21 cellular contexts compared by ENCODE assay signal in genomic region chr7:128203710-128204214, GRCh38. TPM values are rescaled to one million over a fixed set of nuclear protein-coding genes. Genes with fewer than 3 reads are reported as not detected.
"Had no signal": no experiment of that assay in that cellular context is flagged by ENCODE, and none has a peak within 500 bp of the region (broad histone marks: within the 10 kb centered on the region; RNA-seq: fewer than 3 reads in every experiment).

No MANE protein-coding gene starts in this region.

- DNase-seq: activated CD4-positive, alpha-beta T cell treated with anti-CD3 and anti-CD28 coated beads for 4 hours; activated CD8-positive, alpha-beta T cell treated with anti-CD3 and anti-CD28 coated beads for 36 hours; dermis blood vessel endothelial cell; effector memory CD8-positive, alpha-beta T cell; glutamatergic neuron; kidney glomerular epithelial cell; mesendoderm; nephron progenitor cell; occipital lobe; stimulated activated CD4-positive, alpha-beta T cell treated with anti-CD3 and anti-CD28 coated beads, Interleukin-15, amount 100 ng/mL, for 24 hours; stimulated activated CD4-positive, alpha-beta T cell treated with anti-CD3 and anti-CD28 coated beads, Interleukin-4, amount 100 ng/mL, for 1 hour; stimulated activated naive CD4-positive, alpha-beta T cell; T-helper 17 cell; tibial artery; uterus had no signal

- H3K4me3 ChIP-seq: ascending aorta, right atrium auricular region, skin epidermis, tibial artery, uterus had no signal

- H3K27ac ChIP-seq: ascending aorta, right atrium auricular region, skin epidermis, tibial artery, uterus had no signal

- H3K36me3 ChIP-seq: ascending aorta, right atrium auricular region, tibial artery, uterus had no signal

- H3K9me3 ChIP-seq: ascending aorta, right atrium auricular region, tibial artery, uterus had no signal

- H3K4me1 ChIP-seq: ascending aorta, uterus had no signal

RNA-seq across cellular contexts. Expression of gene LEP, which starts 37.3 kb away (rescaled TPM):
- total RNA-seq: activated CD8-positive, alpha-beta T cell treated with anti-CD3 and anti-CD28 coated beads for 36 hours; activated T-helper 1 cell treated with anti-CD3 and anti-CD28 coated beads, Interleukin-12 subunit alpha, Interleukin-12 subunit beta, Interleukin-2, Interleukin-4 antibody, amounts not matched to agents 30 ng/mL and 10 ng/mL and 1 ng/mL, durations not matched to agents 14 hours and 24 hours and 36 hours; ascending aorta; dermis blood vessel endothelial cell; liver; occipital lobe; progenitor cell of endocrine pancreas; T-helper 17 cell; uterus had no signal
